ENCODE assay signal across 8 cellular contexts in the genomic region with DNA sequence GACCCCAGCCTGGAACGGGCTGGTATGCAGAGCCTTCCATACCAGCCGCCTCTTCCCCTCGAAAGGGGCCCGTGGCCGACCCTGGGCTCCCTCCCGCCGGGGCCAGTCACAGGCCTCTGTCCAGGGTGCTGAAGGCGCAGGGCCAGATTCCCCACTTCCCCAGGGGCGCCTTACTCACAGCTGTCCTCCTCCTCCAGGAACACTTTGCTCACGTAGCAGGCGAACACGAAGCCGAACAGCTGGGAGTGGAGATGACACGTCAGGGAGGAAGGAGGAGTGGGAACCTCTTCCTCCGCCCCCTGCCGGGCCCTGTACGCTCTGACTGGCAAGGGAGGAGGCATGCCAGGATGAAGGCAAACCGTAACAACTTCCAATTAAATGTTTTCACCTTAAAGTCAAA. TPM values are rescaled to one million over a fixed set of nuclear protein-coding genes. Genes with fewer than 3 reads are reported as not detected.
A peak's percentile ranks its signal among the peaks of the same experiment; 100 is the strongest.
DNase-seq lines count a peak whose midpoint lies in the region; ATAC-seq and TF ChIP-seq lines count a peak whose summit lies in the region.

No MANE protein-coding gene starts in this region.

- TF ChIP-seq CTCF in activated B cell treated with CpG ODN at 0.5 μM for 24 hours (IDR thresholded peaks at IDR 0.05): no peak
- TF ChIP-seq CTCF in choroid plexus epithelial cell (conservative IDR thresholded peaks at IDR 0.05; ENCODE audit: low read depth, low read length): peak; percentile 42

- intact Hi-C loops in activated B cell treated with CpG ODN at 0.5 μM for 24 hours (cut with micrococcal nuclease): no loop called here

- no peak overlapping the region for H3K4me3 ChIP-seq in choroid plexus epithelial cell (ENCODE audit: low read depth, low read length)

- ATAC-seq in activated B cell treated with CpG ODN at 0.5 μM for 24 hours (ENCODE audit: low read depth) (peak; percentile 68), left lobe of liver (peak; percentile 75), GM21360 (IDR thresholded peaks at IDR 0.05; ENCODE audit: unreplicated experiment) (no peak)

- CTCF ChIA-PET in activated B cell treated with CpG ODN at 0.5 μM for 24 hours (lab: Charles Lee): interaction anchor here (1.4 to 6.3 kb wide), 3 partner anchors 239 to 607 kb away, joined by 3 to 48 read pairs (median 33); no protein-coding TSS in a partner anchor

- no peaks in the 10 kb centered on the region for H3K9me3 Mint-ChIP-seq in activated B cell treated with CpG ODN at 0.5 μM for 24 hours

- peaks cover 45% of the 10 kb centered on the region for H3K27me3 Mint-ChIP-seq in activated B cell treated with CpG ODN at 0.5 μM for 24 hours

- no peak overlapping the region for H3K4me3 Mint-ChIP-seq in activated B cell treated with CpG ODN at 0.5 μM for 24 hours

- no peaks in the 10 kb centered on the region for H3K36me3 Mint-ChIP-seq in activated B cell treated with CpG ODN at 0.5 μM for 24 hours (ENCODE audit: low read depth)

- H3K4me1 Mint-ChIP-seq in activated B cell treated with CpG ODN at 0.5 μM for 24 hours: peaks cover 5% of the 10 kb centered on the region

- POLR2A ChIA-PET in activated B cell treated with CpG ODN at 0.5 μM for 24 hours (lab: Charles Lee): no interaction called here

- peak; percentile 65 for DNase-seq in GM04503 (ENCODE audit: low read depth)
- DNase-seq in NCI-H1105 (lab: John Stamatoyannopoulos, UW): peak; percentile 53
- DNase-seq in activated B cell treated with CpG ODN at 0.5 μM for 24 hours: peak; percentile 55
- DNase-seq in choroid plexus epithelial cell (ENCODE audit: low read depth): peak; percentile 94
- DNase-seq in left lobe of liver (ENCODE audit: low spot score): peak; percentile 57
- DNase-seq in stimulated activated CD4-positive, alpha-beta T cell treated with anti-CD3 and anti-CD28 coated beads, Interleukin-4, amount 100 ng/mL, for 4 hours: peak; percentile 18 to 53
- no peak for DNase-seq in DMS79 treated with DMSO at 0.1 percent for 48 hours (lab: John Stamatoyannopoulos, UW)

- no peak overlapping the region for H3K27ac Mint-ChIP-seq in activated B cell treated with CpG ODN at 0.5 μM for 24 hours

RNA-seq across cellular contexts. Expression of a gene that starts 57.3 kb away (rescaled TPM):
- total RNA-seq in activated B cell treated with CpG ODN at 0.5 μM for 24 hours: not detected in 2 replicates
- not detected for total RNA-seq in left lobe of liver
